In the genomic region with DNA sequence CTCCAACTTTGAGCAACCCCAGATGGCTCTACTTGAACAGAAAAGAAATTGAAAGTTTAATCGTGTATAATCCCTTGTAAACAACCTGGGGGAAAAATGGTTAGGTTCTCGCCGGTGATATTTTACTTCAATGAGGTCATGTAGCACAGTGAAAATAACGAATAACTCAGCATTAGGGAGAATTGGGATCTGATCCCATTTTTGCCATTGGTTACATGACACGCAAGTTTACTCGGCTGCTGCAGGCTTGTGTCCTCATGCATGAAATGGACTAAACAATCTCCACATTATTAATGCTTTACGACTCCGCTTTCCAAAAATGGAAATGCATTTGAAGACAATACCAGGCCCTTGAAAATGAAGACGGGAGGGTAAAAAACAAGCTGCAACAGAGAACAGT, we compare ENCODE assay signal across 10 cellular contexts. TPM values are rescaled to one million over a fixed set of nuclear protein-coding genes. Genes with fewer than 3 reads are reported as not detected.
DNase-seq lines count a peak whose midpoint lies in the region; ATAC-seq and TF ChIP-seq lines count a peak whose summit lies in the region.
"Had no signal": no experiment of that assay in that cellular context is flagged by ENCODE, and none has a peak within 500 bp of the region (broad histone marks: within the 10 kb centered on the region; RNA-seq: fewer than 3 reads in every experiment).

No MANE protein-coding gene starts in this region.

- H3F3A ChIP-seq in OCI-LY1 (ENCODE audit: insufficient read depth, low read length): 0 out of 2 replicates have a peak, but pooled peaks cover 5% of the 10 kb centered on the region

- no peaks in the 10 kb centered on the region for H3K27me3 Mint-ChIP-seq in activated T-cell treated with anti-CD3 and anti-CD28 coated beads, Interleukin-2, amount 50 U/mL, for 24 hours
- H3K27me3 Mint-ChIP-seq in stimulated activated memory B cell treated with anti-CD40 and anti-IgM and Interleukin-4, amounts not matched to agents 10 μg/mL and 1 μg/mL and 100 μg/mL, for 72 hours: no peaks in the 10 kb centered on the region

- H3K36me3 Mint-ChIP-seq in activated T-cell treated with anti-CD3 and anti-CD28 coated beads, Interleukin-2, amount 50 U/mL, for 24 hours (ENCODE audit: low read depth): no peaks in the 10 kb centered on the region
- no peaks in the 10 kb centered on the region for H3K36me3 Mint-ChIP-seq in stimulated activated memory B cell treated with anti-CD40 and anti-IgM and Interleukin-4, amounts not matched to agents 10 μg/mL and 1 μg/mL and 100 μg/mL, for 72 hours

- H3K27me3 ChIP-seq in OCI-LY1 (ENCODE audit: insufficient read depth, low read length) (no peaks in the 10 kb centered on the region), esophagus squamous epithelium (no peaks in the 10 kb centered on the region)
- H3K27me3 ChIP-seq: ascending aorta had no signal

- H3K9me3 Mint-ChIP-seq in activated T-cell treated with anti-CD3 and anti-CD28 coated beads, Interleukin-2, amount 50 U/mL, for 24 hours: no peaks in the 10 kb centered on the region
- no peaks in the 10 kb centered on the region for H3K9me3 Mint-ChIP-seq in stimulated activated memory B cell treated with anti-CD40 and anti-IgM and Interleukin-4, amounts not matched to agents 10 μg/mL and 1 μg/mL and 100 μg/mL, for 72 hours

- H2AFZ ChIP-seq in OCI-LY1 (ENCODE audit: low read length): no peak overlapping the region

- H3K4me3 ChIP-seq in OCI-LY1 (ENCODE audit: low read depth, low read length, poor library complexity, severe bottlenecking): peak overlapping the region; percentile 41
- H3K4me3 ChIP-seq in esophagus squamous epithelium: peak overlapping the region in 1 of 4 donors; percentile 63
- H3K4me3 ChIP-seq: lung had no signal

- H3K27ac ChIP-seq in OCI-LY1 (ENCODE audit: low read depth, low read length, poor library complexity, severe bottlenecking): peak overlapping the region; percentile 97
- H3K27ac ChIP-seq in esophagus squamous epithelium: peak overlapping the region in 3 of 4 donors; percentile 22 to 81 (median 35)

- H3K36me3 ChIP-seq in OCI-LY1 (ENCODE audit: insufficient read depth, low read length) (no peaks in the 10 kb centered on the region), esophagus squamous epithelium (peaks cover 0 to 4% (median 0%) of the 10 kb centered on the region in 3 donors)

- no peak for DNase-seq in activated T-cell treated with anti-CD3 and anti-CD28 coated beads, Interleukin-2, amount 50 U/mL, for 24 hours
- no peak for DNase-seq in activated T-cell treated with anti-CD3 and anti-CD28 coated beads, Interleukin-2, amount 50 U/mL, for 1 hour
- DNase-seq in esophagus squamous epithelium (lab: John Stamatoyannopoulos, UW) (no peak), HK-2 (ENCODE audit: unreplicated experiment) (no peak), SKM-1 treated with dmso at 0.1 percent for 144 hours (lab: John Stamatoyannopoulos, UW; ENCODE audit: unreplicated experiment) (no peak)

- H4K20me1 ChIP-seq in OCI-LY1 (ENCODE audit: insufficient read depth, low read length): no peaks in the 10 kb centered on the region

- H3K4me1 ChIP-seq in OCI-LY1 (ENCODE audit: insufficient read depth, low read length, severe bottlenecking) (peaks cover 80% of the 10 kb centered on the region), esophagus squamous epithelium (peaks cover 3 to 51% (median 15%) of the 10 kb centered on the region in 3 donors)

- 32 to 36% methylated on average over 8 of the region's 9 CpGs for WGBS in esophagus squamous epithelium, 2 donors

- peak overlapping the region; percentile 57 for H3K4me2 ChIP-seq in OCI-LY1 (ENCODE audit: low read length)

- H3K9me3 ChIP-seq in OCI-LY1 (ENCODE audit: low read length): no peaks in the 10 kb centered on the region
- H3K9me3 ChIP-seq in esophagus squamous epithelium: no peaks in the 10 kb centered on the region
- H3K9me3 ChIP-seq: ascending aorta had no signal

- H3K4me3 Mint-ChIP-seq in activated T-cell treated with anti-CD3 and anti-CD28 coated beads, Interleukin-2, amount 50 U/mL, for 24 hours: peak overlapping the region; percentile 73
- no peak overlapping the region for H3K4me3 Mint-ChIP-seq in stimulated activated memory B cell treated with anti-CD40 and anti-IgM and Interleukin-4, amounts not matched to agents 10 μg/mL and 1 μg/mL and 100 μg/mL, for 72 hours

- TF ChIP-seq POLR2A in esophagus squamous epithelium (IDR thresholded peaks at IDR 0.05): no peak

- no peak overlapping the region for H3K27ac Mint-ChIP-seq in activated T-cell treated with anti-CD3 and anti-CD28 coated beads, Interleukin-2, amount 50 U/mL, for 24 hours
- H3K27ac Mint-ChIP-seq in stimulated activated memory B cell treated with anti-CD40 and anti-IgM and Interleukin-4, amounts not matched to agents 10 μg/mL and 1 μg/mL and 100 μg/mL, for 72 hours: peak overlapping the region; percentile 85

- ATAC-seq in stimulated activated memory B cell treated with anti-CD40 and anti-IgM and Interleukin-4, amounts not matched to agents 10 μg/mL and 1 μg/mL and 100 μg/mL, for 72 hours: no peak
- no peak for ATAC-seq in GM21367 (IDR thresholded peaks at IDR 0.05; ENCODE audit: unreplicated experiment)

- peaks cover 69% of the 10 kb centered on the region for H3K4me1 Mint-ChIP-seq in activated T-cell treated with anti-CD3 and anti-CD28 coated beads, Interleukin-2, amount 50 U/mL, for 24 hours (ENCODE audit: low read depth)
- H3K4me1 Mint-ChIP-seq in stimulated activated memory B cell treated with anti-CD40 and anti-IgM and Interleukin-4, amounts not matched to agents 10 μg/mL and 1 μg/mL and 100 μg/mL, for 72 hours: peaks cover 56% of the 10 kb centered on the region

- TF ChIP-seq CTCF in OCI-LY1 (IDR thresholded peaks at IDR 0.05; ENCODE audit: low read length): no peak
- TF ChIP-seq CTCF in esophagus squamous epithelium (IDR thresholded peaks at IDR 0.05): no peak

- H3K9ac ChIP-seq in OCI-LY1 (ENCODE audit: low read length): peak overlapping the region; percentile 51

- intact Hi-C loops in esophagus squamous epithelium (cut with DNase I): loop anchor here (10.0 kb wide), 1 partner anchor 140 kb away; no protein-coding TSS in a partner anchor

- H3K79me2 ChIP-seq in OCI-LY1 (ENCODE audit: insufficient read depth, low read length): no peaks in the 10 kb centered on the region

- H3K9me2 ChIP-seq in OCI-LY1 (ENCODE audit: low read depth, low read length): no peaks in the 10 kb centered on the region

RNA-seq across cellular contexts. Expression of a gene that starts 45.5 kb away (rescaled TPM):
- total RNA-seq in esophagus squamous epithelium: 1 to 10 TPM; 2.3 to 6.9 (median 3.8) TPM
